ENCODE assay signal across 13 cellular contexts in genomic region chr10:520402-520787, GRCh38.
DNase-seq lines count a peak whose midpoint lies in the region; ATAC-seq, FAIRE-seq and TF ChIP-seq lines count a peak whose summit lies in the region.
"Had no signal": no experiment of that assay in that cellular context is flagged by ENCODE, and none has a peak within 500 bp of the region (broad histone marks: within the 10 kb centered on the region; RNA-seq: fewer than 3 reads in every experiment).

No MANE protein-coding gene starts in this region.

- H3K36me3 ChIP-seq in mesenchymal stem cell (ENCODE audit: control insufficient read depth in 1 of 2, insufficient read depth in 2 of 2, low read depth in 1 of 2, low read length in 2 of 2) = peaks cover 5 to 17% of the 10 kb centered on the region in 2 experiments
- no peaks in the 10 kb centered on the region for H3K36me3 ChIP-seq in kidney (ENCODE audit: control insufficient read depth in 1 of 2, insufficient read depth in 2 of 2, low read length in 2 of 2)

- intact Hi-C loops in kidney (cut with DNase I) = no loop called here

- H4K91ac ChIP-seq in mesenchymal stem cell (ENCODE audit: low read length) = no peak overlapping the region

- H3K14ac ChIP-seq in mesenchymal stem cell (ENCODE audit: low read length in 2 of 2) = no peak overlapping the region

- H3K27ac ChIP-seq in C4-2B (peak overlapping the region; percentile 7; the same call in 1 of the 2 replicates), mesenchymal stem cell (ENCODE audit: low read length, poor library complexity, severe bottlenecking) (no peak overlapping the region), kidney (ENCODE audit: low read depth in 2 of 2, low read length in 2 of 2) (no peak overlapping the region)

- no peak overlapping the region for H3K23ac ChIP-seq in mesenchymal stem cell (ENCODE audit: low read length in 2 of 2)

- no peak overlapping the region for H2AFZ ChIP-seq in mesenchymal stem cell (ENCODE audit: low read depth, low read length)

- peaks cover 17% of the 10 kb centered on the region for H3K4me1 ChIP-seq in mesenchymal stem cell (ENCODE audit: control insufficient read depth, insufficient read depth, low read depth, low read length)
- H3K4me1 ChIP-seq in kidney (ENCODE audit: control insufficient read depth in 1 of 2, insufficient read depth in 1 of 2, low read depth in 1 of 2, low read length in 2 of 2) = no peaks in the 10 kb centered on the region

- FAIRE-seq in kidney (lab: Jason Lieb, UNC) = no peak
- FAIRE-seq: colon had no signal

- DNase-seq in HPDE6-E6E7 (ENCODE audit: extremely low spot score) = peak; percentile 8
- peak; percentile 81 to 84 for DNase-seq in T47D (ENCODE audit: low read depth in 1 of 2, low spot score in 1 of 2)
- DNase-seq in mesenchymal stem cell = no peak
- DNase-seq in kidney = no peak
- no peak for DNase-seq in activated gamma-delta T cell (lab: John Stamatoyannopoulos, UW)
- DNase-seq in activated CD4-positive, CD25-positive, alpha-beta regulatory T cell treated with anti-CD3 and anti-CD28 coated beads, Interleukin-2, amount 50 U/mL, for 72 hours = no peak
- DNase-seq: activated CD4-positive, alpha-beta T cell treated with anti-CD3 and anti-CD28 coated beads, Interleukin-2, amount 50 U/mL, for 48 hours; kidney glomerular epithelial cell; NCI-H82; T-helper 1 cell had no signal

- H2BK15ac ChIP-seq in mesenchymal stem cell (ENCODE audit: low read depth, poor library complexity, severe bottlenecking) = no peak overlapping the region

- H3K9me3 ChIP-seq in mesenchymal stem cell (ENCODE audit: control insufficient read depth, low read length) = no peaks in the 10 kb centered on the region
- no peaks in the 10 kb centered on the region for H3K9me3 ChIP-seq in kidney (ENCODE audit: control insufficient read depth in 1 of 2, low read length in 2 of 2)

- no peak overlapping the region for H3K4ac ChIP-seq in mesenchymal stem cell (ENCODE audit: low read depth in 1 of 2, low read length in 2 of 2)

- no peak overlapping the region for H2BK12ac ChIP-seq in mesenchymal stem cell (ENCODE audit: low read length in 2 of 2)

- no peak overlapping the region for H3K4me2 ChIP-seq in mesenchymal stem cell (ENCODE audit: low read length, poor library complexity, severe bottlenecking)

- H2BK120ac ChIP-seq in mesenchymal stem cell (ENCODE audit: low read depth, low read length) = no peak overlapping the region

- H2BK5ac ChIP-seq in mesenchymal stem cell (ENCODE audit: low read depth, low read length, poor library complexity, severe bottlenecking) = no peak overlapping the region

- H3K79me1 ChIP-seq in mesenchymal stem cell (replicated peaks; ENCODE audit: low read length, poor library complexity, severe bottlenecking) = peaks cover 50% of the 10 kb centered on the region

- TF ChIP-seq CTCF in C4-2B (conservative IDR thresholded peaks at IDR 0.05) (no peak), kidney (IDR thresholded peaks at IDR 0.05; ENCODE audit: borderline replicate concordance, extremely low read depth, insufficient read depth) (no peak)

- peak overlapping the region; percentile 51 for H3K9ac ChIP-seq in mesenchymal stem cell (ENCODE audit: low read length)
- H3K9ac ChIP-seq in kidney (ENCODE audit: low read length in 2 of 2) = no peak overlapping the region

- in situ Hi-C loops in T47D (cut with HindIII; ENCODE audit: low pct_unique_long_range_greater_than_20kb, low sequenced_read_pairs) = no loop called here

- H3K4me3 ChIP-seq in mesenchymal stem cell (ENCODE audit: insufficient read depth in 1 of 2, low read depth in 1 of 2, low read length in 2 of 2) = peak overlapping the region in 1 of 2 experiments; percentile 4
- H3K4me3 ChIP-seq in kidney (ENCODE audit: low read length in 2 of 2) = no peak overlapping the region

- H4K8ac ChIP-seq in mesenchymal stem cell (ENCODE audit: low read length) = no peak overlapping the region

- no peak overlapping the region for H3K18ac ChIP-seq in mesenchymal stem cell (ENCODE audit: low read depth in 1 of 2, low read length in 2 of 2)

- no peaks in the 10 kb centered on the region for H3K27me3 ChIP-seq in mesenchymal stem cell (ENCODE audit: control insufficient read depth in 1 of 2, insufficient read depth in 1 of 2, low read length in 2 of 2)

- H2AK5ac ChIP-seq in mesenchymal stem cell (ENCODE audit: low read length, severe bottlenecking) = no peak overlapping the region

- WGBS in mesenchymal stem cell = 36% methylated on average over 6 of the region's 6 CpGs

- no peak for ATAC-seq in GM21515 (IDR thresholded peaks at IDR 0.05; ENCODE audit: unreplicated experiment)

Comparison
In these comparisons a context has a peak if more than half of its experiments do, and no peak if none do; other contexts are left out.
1. DNase-seq: peak in HPDE6-E6E7 (single experiment) and T47D (2 of 2); none in mesenchymal stem cell (single experiment), kidney (single experiment), activated gamma-delta T cell (single experiment) and activated CD4-positive, CD25-positive, alpha-beta regulatory T cell treated with anti-CD3 and anti-CD28 coated beads, Interleukin-2, amount 50 U/mL, for 72 hours (single experiment).